In genomic region chr5:94793816-94794198, GRCh38 we compare ENCODE assay signal across 8 cellular contexts.
A peak's percentile ranks its signal among the peaks of the same experiment; 100 is the strongest.
DNase-seq lines count a peak whose midpoint lies in the region; ATAC-seq and TF ChIP-seq lines count a peak whose summit lies in the region.

No MANE protein-coding gene starts in this region.

- ATAC-seq in GM19023 (IDR thresholded peaks at IDR 0.05; ENCODE audit: unreplicated experiment) (peak; percentile 39), HG03108 (IDR thresholded peaks at IDR 0.05; ENCODE audit: unreplicated experiment) (peak; percentile 26)
- peak; percentile 83 for ATAC-seq in stimulated activated naive CD8-positive, alpha-beta T cell treated with anti-CD3 and anti-CD28 coated beads, Interleukin-15, amount 100 ng/mL, for 72 hours

- peak overlapping the region; percentile 94 for H3K27ac Mint-ChIP-seq in activated T-helper 1 cell treated with anti-CD3 and anti-CD28 coated beads, Interleukin-12 subunit alpha, Interleukin-12 subunit beta, Interleukin-2, Interleukin-4 antibody, amounts not matched to agents 30 ng/mL and 10 ng/mL and 1 ng/mL, durations not matched to agents 14 hours and 24 hours and 36 hours
- peak overlapping the region; percentile 65 to 94 for H3K27ac Mint-ChIP-seq in stimulated activated naive CD8-positive, alpha-beta T cell treated with anti-CD3 and anti-CD28 coated beads, Interleukin-15, amount 100 ng/mL, for 72 hours

- DNase-seq in AG08396 (ENCODE audit: low spot score) (peak; percentile 48), colonic mucosa (no peak), sigmoid colon (no peak)
- DNase-seq in activated T-helper 1 cell treated with anti-CD3 and anti-CD28 coated beads, Interleukin-12 subunit alpha, Interleukin-12 subunit beta, Interleukin-2, Interleukin-4 antibody, amounts not matched to agents 30 ng/mL and 10 ng/mL and 1 ng/mL, durations not matched to agents 14 hours and 24 hours and 36 hours (ENCODE audit: low spot score), result no peak
- no peak for DNase-seq in stimulated activated naive CD8-positive, alpha-beta T cell treated with anti-CD3 and anti-CD28 coated beads, Interleukin-15, amount 100 ng/mL, for 72 hours
- no peak for DNase-seq in activated CD8-positive, alpha-beta memory T cell treated with anti-CD3 and anti-CD28 coated beads, Interleukin-2, amount 50 U/mL, for 4 hours

- peaks cover 63% of the 10 kb centered on the region for H3K4me1 Mint-ChIP-seq in activated T-helper 1 cell treated with anti-CD3 and anti-CD28 coated beads, Interleukin-12 subunit alpha, Interleukin-12 subunit beta, Interleukin-2, Interleukin-4 antibody, amounts not matched to agents 30 ng/mL and 10 ng/mL and 1 ng/mL, durations not matched to agents 14 hours and 24 hours and 36 hours (ENCODE audit: low read depth)
- peaks cover 49% of the 10 kb centered on the region for H3K4me1 Mint-ChIP-seq in stimulated activated naive CD8-positive, alpha-beta T cell treated with anti-CD3 and anti-CD28 coated beads, Interleukin-15, amount 100 ng/mL, for 72 hours

- no peaks in the 10 kb centered on the region for H3K27me3 ChIP-seq in colonic mucosa
- H3K27me3 ChIP-seq in sigmoid colon, result no peaks in the 10 kb centered on the region

- peak overlapping the region; percentile 61 for H3K4me3 Mint-ChIP-seq in activated T-helper 1 cell treated with anti-CD3 and anti-CD28 coated beads, Interleukin-12 subunit alpha, Interleukin-12 subunit beta, Interleukin-2, Interleukin-4 antibody, amounts not matched to agents 30 ng/mL and 10 ng/mL and 1 ng/mL, durations not matched to agents 14 hours and 24 hours and 36 hours
- peak overlapping the region; percentile 44 to 70 for H3K4me3 Mint-ChIP-seq in stimulated activated naive CD8-positive, alpha-beta T cell treated with anti-CD3 and anti-CD28 coated beads, Interleukin-15, amount 100 ng/mL, for 72 hours

- intact Hi-C loops in activated T-helper 1 cell treated with anti-CD3 and anti-CD28 coated beads, Interleukin-12 subunit alpha, Interleukin-12 subunit beta, Interleukin-2, Interleukin-4 antibody, amounts not matched to agents 30 ng/mL and 10 ng/mL and 1 ng/mL, durations not matched to agents 14 hours and 24 hours and 36 hours (cut with micrococcal nuclease), result loop anchor here (1.0 to 10.0 kb wide), 12 partner anchors 43 to 921 kb away; partner anchors contain the start of genes KIAA0825, RFESD and SLF1
- intact Hi-C loops in colonic mucosa (cut with DNase I), result no loop called here
- intact Hi-C loops in sigmoid colon (cut with DNase I), result no loop called here

- H3K36me3 ChIP-seq in colonic mucosa, result no peaks in the 10 kb centered on the region
- H3K36me3 ChIP-seq in sigmoid colon, result no peaks in the 10 kb centered on the region

- TF ChIP-seq EP300 in sigmoid colon (IDR thresholded peaks at IDR 0.05), result no peak

- peaks cover 18% of the 10 kb centered on the region for H3K9me3 Mint-ChIP-seq in activated T-helper 1 cell treated with anti-CD3 and anti-CD28 coated beads, Interleukin-12 subunit alpha, Interleukin-12 subunit beta, Interleukin-2, Interleukin-4 antibody, amounts not matched to agents 30 ng/mL and 10 ng/mL and 1 ng/mL, durations not matched to agents 14 hours and 24 hours and 36 hours
- no peaks in the 10 kb centered on the region for H3K9me3 Mint-ChIP-seq in stimulated activated naive CD8-positive, alpha-beta T cell treated with anti-CD3 and anti-CD28 coated beads, Interleukin-15, amount 100 ng/mL, for 72 hours

- H3K9ac ChIP-seq in colonic mucosa (ENCODE audit: low read depth in 2 of 2, low read length in 2 of 2), result no peak overlapping the region

- no peak overlapping the region for H3K27ac ChIP-seq in colonic mucosa
- H3K27ac ChIP-seq in sigmoid colon, result no peak overlapping the region

- H3K4me1 ChIP-seq in colonic mucosa, result no peaks in the 10 kb centered on the region
- no peaks in the 10 kb centered on the region for H3K4me1 ChIP-seq in sigmoid colon

- H3K4me3 ChIP-seq in colonic mucosa (no peak overlapping the region), sigmoid colon (no peak overlapping the region)

- no peak for TF ChIP-seq POLR2A in sigmoid colon (IDR thresholded peaks at IDR 0.05)

- peaks cover 6% of the 10 kb centered on the region for H3K36me3 Mint-ChIP-seq in activated T-helper 1 cell treated with anti-CD3 and anti-CD28 coated beads, Interleukin-12 subunit alpha, Interleukin-12 subunit beta, Interleukin-2, Interleukin-4 antibody, amounts not matched to agents 30 ng/mL and 10 ng/mL and 1 ng/mL, durations not matched to agents 14 hours and 24 hours and 36 hours (ENCODE audit: low read depth)

- H3K27me3 Mint-ChIP-seq in activated T-helper 1 cell treated with anti-CD3 and anti-CD28 coated beads, Interleukin-12 subunit alpha, Interleukin-12 subunit beta, Interleukin-2, Interleukin-4 antibody, amounts not matched to agents 30 ng/mL and 10 ng/mL and 1 ng/mL, durations not matched to agents 14 hours and 24 hours and 36 hours (ENCODE audit: insufficient read depth), result peaks cover 2% of the 10 kb centered on the region
- H3K27me3 Mint-ChIP-seq in stimulated activated naive CD8-positive, alpha-beta T cell treated with anti-CD3 and anti-CD28 coated beads, Interleukin-15, amount 100 ng/mL, for 72 hours, result no peaks in the 10 kb centered on the region

- no peak for TF ChIP-seq CTCF in colonic mucosa (IDR thresholded peaks at IDR 0.05)
- no peak for TF ChIP-seq CTCF in sigmoid colon (IDR thresholded peaks at IDR 0.05)

- no peaks in the 10 kb centered on the region for H3K9me3 ChIP-seq in colonic mucosa
- H3K9me3 ChIP-seq in sigmoid colon, result no peaks in the 10 kb centered on the region

Comparison
In these comparisons a context has a peak if more than half of its experiments do, and no peak if none do; other contexts are left out.
1. ATAC-seq: peak in every context shown above with its lines; median percentile 83 in stimulated activated naive CD8-positive, alpha-beta T cell treated with anti-CD3 and anti-CD28 coated beads, Interleukin-15, amount 100 ng/mL, for 72 hours; 39 in GM19023; 26 in HG03108.